27 cellular contexts compared by ENCODE assay signal in genomic region chr3:197144188-197144587, GRCh38.
"Had no signal": no experiment of that assay in that cellular context is flagged by ENCODE, and none has a peak within 500 bp of the region (broad histone marks: within the 10 kb centered on the region; RNA-seq: fewer than 3 reads in every experiment).

No MANE protein-coding gene starts in this region.

- H3K36me3 ChIP-seq: adrenal gland had no signal

- H3K9ac ChIP-seq: KMS-11 had no signal

- FAIRE-seq: RCC 7860 had no signal

- H3K27ac Mint-ChIP-seq: activated CD4-positive, alpha-beta memory T cell treated with anti-CD3 and anti-CD28 coated beads, Interleukin-2, amount 10 ng/mL, durations not matched to agents 7 days and 5 days; activated naive CD4-positive, alpha-beta T cell treated with anti-CD3 and anti-CD28 coated beads, Interleukin-2, amount 10 ng/mL, durations not matched to agents 7 days and 5 days; activated naive CD8-positive, alpha-beta T cell treated with anti-CD3 and anti-CD28 coated beads, Interleukin-2, amount 10 ng/mL, durations not matched to agents 7 days and 5 days; activated T-helper 2 cell treated with anti-CD3 and anti-CD28 coated beads, Interferon-gamma antibody, Interleukin-2, Interleukin-4, amounts not matched to agents 10 μg/mL and 5 μg/mL and 100 μg/mL, durations not matched to agents 14 hours and 24 hours and 36 hours; brain; T-helper 1 cell treated with Interleukin-12 subunit alpha and Interleukin-12 subunit beta and Interleukin-4 antibody, amounts not matched to agents 30 μg/mL and 1 μg/mL, for 36 hours had no signal

- H3K27me3 Mint-ChIP-seq: activated CD4-positive, alpha-beta memory T cell treated with anti-CD3 and anti-CD28 coated beads, Interleukin-2, amount 10 ng/mL, durations not matched to agents 7 days and 5 days; activated naive CD4-positive, alpha-beta T cell treated with anti-CD3 and anti-CD28 coated beads, Interleukin-2, amount 10 ng/mL, durations not matched to agents 7 days and 5 days; activated naive CD8-positive, alpha-beta T cell treated with anti-CD3 and anti-CD28 coated beads, Interleukin-2, amount 10 ng/mL, durations not matched to agents 7 days and 5 days; brain; central memory CD8-positive, alpha-beta T cell had no signal

- ATAC-seq: PC-3 had no signal

- H3K4me1 ChIP-seq: adrenal gland had no signal

- H3K27me3 ChIP-seq: adrenal gland had no signal

- H3K4me3 ChIP-seq: adrenal gland had no signal

- H3K4me3 Mint-ChIP-seq: activated CD4-positive, alpha-beta memory T cell treated with anti-CD3 and anti-CD28 coated beads, Interleukin-2, amount 10 ng/mL, durations not matched to agents 7 days and 5 days; activated naive CD4-positive, alpha-beta T cell treated with anti-CD3 and anti-CD28 coated beads, Interleukin-2, amount 10 ng/mL, durations not matched to agents 7 days and 5 days; activated naive CD8-positive, alpha-beta T cell treated with anti-CD3 and anti-CD28 coated beads, Interleukin-2, amount 10 ng/mL, durations not matched to agents 7 days and 5 days; brain; central memory CD8-positive, alpha-beta T cell; T-helper 1 cell treated with Interleukin-12 subunit alpha and Interleukin-12 subunit beta and Interleukin-4 antibody, amounts not matched to agents 30 μg/mL and 1 μg/mL, for 36 hours had no signal

- H3K9me3 Mint-ChIP-seq: activated CD4-positive, alpha-beta memory T cell treated with anti-CD3 and anti-CD28 coated beads, Interleukin-2, amount 10 ng/mL, durations not matched to agents 7 days and 5 days; activated naive CD4-positive, alpha-beta T cell treated with anti-CD3 and anti-CD28 coated beads, Interleukin-2, amount 10 ng/mL, durations not matched to agents 7 days and 5 days; central memory CD8-positive, alpha-beta T cell had no signal

- H3K27ac ChIP-seq: adrenal gland, KMS-11 had no signal

- H3K9me3 ChIP-seq: adrenal gland had no signal

- DNase-seq: activated CD4-positive, alpha-beta memory T cell treated with anti-CD3 and anti-CD28 coated beads, Interleukin-2, amount 10 ng/mL, durations not matched to agents 7 days and 5 days; activated CD4-positive, alpha-beta T cell treated with anti-CD3 and anti-CD28 coated beads for 1 hour; activated CD4-positive, alpha-beta T cell treated with anti-CD3 and anti-CD28 coated beads, Interleukin-2, amount 50 U/mL, for 1 hour; activated gamma-delta T cell treated with Interleukin-2 at 50 U/mL for 16 hours; activated naive CD4-positive, alpha-beta T cell treated with anti-CD3 and anti-CD28 coated beads, Interleukin-2, amount 10 ng/mL, durations not matched to agents 7 days and 5 days; activated naive CD8-positive, alpha-beta T cell treated with anti-CD3 and anti-CD28 coated beads, Interleukin-2, amount 10 ng/mL, durations not matched to agents 7 days and 5 days; activated T-cell treated with anti-CD3 and anti-CD28 coated beads for 4 hours; activated T-cell treated with anti-CD3 and anti-CD28 coated beads, Interleukin-2, amount 50 U/mL, for 48 hours; adrenal gland; aorta; NCI-H1092 treated with DMSO at 0.1 percent for 48 hours; NCI-H1417 treated with DMSO at 0.1 percent for 48 hours; NCI-H1694; NCI-H2029; NCI-H2107; NCI-H2171 treated with DMSO at 0.1 percent for 48 hours; NCI-H226; NCI-H526; NCI-H82; PC-3; SHP77 treated with DMSO at 0.1 percent for 48 hours had no signal

- H3K4me1 Mint-ChIP-seq: brain had no signal
